ENCODE assay signal across 1 cellular context in the genomic region with DNA sequence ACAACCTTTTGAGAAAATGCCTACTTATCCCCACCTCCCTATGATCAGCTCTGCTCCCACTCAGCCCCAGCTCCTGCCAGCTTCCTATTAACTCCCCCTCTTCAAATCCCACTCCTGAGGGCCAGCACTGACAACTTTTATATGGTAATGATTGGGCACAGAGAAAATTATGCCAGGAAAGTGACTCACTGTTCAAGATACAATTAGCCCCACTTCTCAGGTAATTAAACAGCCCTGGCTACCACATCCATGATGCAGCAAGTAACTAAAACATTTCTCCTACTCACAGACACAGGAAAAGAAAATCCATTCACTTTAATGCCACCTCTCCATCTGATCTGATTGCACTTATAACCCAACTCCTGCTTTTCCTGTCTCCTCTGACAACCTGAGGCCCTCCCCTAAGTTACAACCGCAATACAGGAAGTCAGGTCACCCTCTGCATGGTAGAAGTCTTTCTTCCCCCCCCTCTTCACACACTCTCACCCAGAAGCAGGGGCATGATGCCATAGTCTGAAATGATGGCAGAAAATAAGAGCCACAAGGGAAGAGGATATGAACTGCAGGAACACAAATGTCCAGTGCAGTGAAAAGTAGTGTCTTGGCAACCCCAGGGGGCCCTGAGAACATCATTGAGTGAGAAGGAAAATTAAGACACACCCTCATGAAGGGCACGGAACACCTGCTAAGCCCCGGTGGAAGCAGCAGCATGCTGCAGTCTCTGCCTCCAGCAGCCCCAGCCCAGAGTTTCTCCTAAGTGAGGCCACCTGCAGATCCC.
A peak's percentile ranks its signal among the peaks of the same experiment; 100 is the strongest.
TF ChIP-seq lines count a peak whose summit lies in the region.

No MANE protein-coding gene starts in this region.

TF ChIP-seq in HEK293, 187 proteins besides CTCF, POLR2A, EP300 and RAD21 (continued from another document):
- TF ChIP-seq, protein P1, sequence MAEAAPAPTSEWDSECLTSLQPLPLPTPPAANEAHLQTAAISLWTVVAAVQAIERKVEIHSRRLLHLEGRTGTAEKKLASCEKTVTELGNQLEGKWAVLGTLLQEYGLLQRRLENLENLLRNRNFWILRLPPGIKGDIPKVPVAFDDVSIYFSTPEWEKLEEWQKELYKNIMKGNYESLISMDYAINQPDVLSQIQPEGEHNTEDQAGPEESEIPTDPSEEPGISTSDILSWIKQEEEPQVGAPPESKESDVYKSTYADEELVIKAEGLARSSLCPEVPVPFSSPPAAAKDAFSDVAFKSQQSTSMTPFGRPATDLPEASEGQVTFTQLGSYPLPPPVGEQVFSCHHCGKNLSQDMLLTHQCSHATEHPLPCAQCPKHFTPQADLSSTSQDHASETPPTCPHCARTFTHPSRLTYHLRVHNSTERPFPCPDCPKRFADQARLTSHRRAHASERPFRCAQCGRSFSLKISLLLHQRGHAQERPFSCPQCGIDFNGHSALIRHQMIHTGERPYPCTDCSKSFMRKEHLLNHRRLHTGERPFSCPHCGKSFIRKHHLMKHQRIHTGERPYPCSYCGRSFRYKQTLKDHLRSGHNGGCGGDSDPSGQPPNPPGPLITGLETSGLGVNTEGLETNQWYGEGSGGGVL (tag by site-specific recombination; IDR thresholded peaks at IDR 0.05), result peak; percentile 69
- TF ChIP-seq ZFP41 (tag by site-specific recombination; IDR thresholded peaks at IDR 0.05; ENCODE audit: borderline replicate concordance) (no peak), ZNF558 (tag by site-specific recombination; IDR thresholded peaks at IDR 0.05) (no peak), SETDB1 (IDR thresholded peaks at IDR 0.05; ENCODE audit: insufficient read length, low read length) (no peak), ZNF292 (tag by site-specific recombination; IDR thresholded peaks at IDR 0.05; ENCODE audit: borderline replicate concordance, low read depth) (no peak), EGR2 (tag by site-specific recombination; IDR thresholded peaks at IDR 0.05; ENCODE audit: low read depth) (peak; percentile 60), ZNF37A (tag by site-specific recombination; IDR thresholded peaks at IDR 0.05) (no peak), ZNF596 (tag by site-specific recombination; IDR thresholded peaks at IDR 0.05) (no peak), ZNF23 (tag by site-specific recombination; IDR thresholded peaks at IDR 0.05; ENCODE audit: borderline replicate concordance) (no peak), KLF9 (tag by site-specific recombination; IDR thresholded peaks at IDR 0.05; ENCODE audit: low read depth) (no peak), ZNF211 (tag by site-specific recombination; IDR thresholded peaks at IDR 0.05; ENCODE audit: low read depth) (no peak), OSR2 (tag by site-specific recombination; IDR thresholded peaks at IDR 0.05) (peak; percentile 10; the same call in 1 of the 2 replicates), ZNF433 (tag by site-specific recombination; IDR thresholded peaks at IDR 0.05; ENCODE audit: low read depth) (no peak), ZNF561 (tag by site-specific recombination; IDR thresholded peaks at IDR 0.05; ENCODE audit: borderline replicate concordance) (no peak), ZNF341 (tag by site-specific recombination; IDR thresholded peaks at IDR 0.05; ENCODE audit: low read depth) (no peak), ZNF837 (tag by site-specific recombination; IDR thresholded peaks at IDR 0.05) (no peak), ZIC2 (tag by site-specific recombination; IDR thresholded peaks at IDR 0.05) (peak; percentile 72), SCRT2 (tag by site-specific recombination; IDR thresholded peaks at IDR 0.05) (no peak), ZBTB17 (tag by site-specific recombination; IDR thresholded peaks at IDR 0.05) (peak; percentile 49; the same call in 1 of the 2 replicates), ZNF274 (IDR thresholded peaks at IDR 0.05; ENCODE audit: low read length) (no peak), ZNF274 (tag by site-specific recombination; IDR thresholded peaks at IDR 0.05; ENCODE audit: borderline replicate concordance) (no peak), ZNF677 (tag by site-specific recombination; IDR thresholded peaks at IDR 0.05) (no peak), GLIS1 (tag by site-specific recombination; IDR thresholded peaks at IDR 0.05) (no peak), ZXDB (tag by site-specific recombination; IDR thresholded peaks at IDR 0.05) (no peak), ZNF184 (tag by site-specific recombination; IDR thresholded peaks at IDR 0.05) (no peak), ZFHX2 (tag by site-specific recombination; conservative IDR thresholded peaks at IDR 0.05) (peak; percentile 44)
- TF ChIP-seq, protein P2, sequence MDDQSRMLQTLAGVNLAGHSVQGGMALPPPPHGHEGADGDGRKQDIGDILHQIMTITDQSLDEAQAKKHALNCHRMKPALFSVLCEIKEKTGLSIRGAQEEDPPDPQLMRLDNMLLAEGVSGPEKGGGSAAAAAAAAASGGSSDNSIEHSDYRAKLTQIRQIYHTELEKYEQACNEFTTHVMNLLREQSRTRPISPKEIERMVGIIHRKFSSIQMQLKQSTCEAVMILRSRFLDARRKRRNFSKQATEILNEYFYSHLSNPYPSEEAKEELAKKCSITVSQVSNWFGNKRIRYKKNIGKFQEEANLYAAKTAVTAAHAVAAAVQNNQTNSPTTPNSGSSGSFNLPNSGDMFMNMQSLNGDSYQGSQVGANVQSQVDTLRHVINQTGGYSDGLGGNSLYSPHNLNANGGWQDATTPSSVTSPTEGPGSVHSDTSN (CRISPR knock-in tag; IDR thresholded peaks at IDR 0.05), result no peak
- TF ChIP-seq, protein P3, sequence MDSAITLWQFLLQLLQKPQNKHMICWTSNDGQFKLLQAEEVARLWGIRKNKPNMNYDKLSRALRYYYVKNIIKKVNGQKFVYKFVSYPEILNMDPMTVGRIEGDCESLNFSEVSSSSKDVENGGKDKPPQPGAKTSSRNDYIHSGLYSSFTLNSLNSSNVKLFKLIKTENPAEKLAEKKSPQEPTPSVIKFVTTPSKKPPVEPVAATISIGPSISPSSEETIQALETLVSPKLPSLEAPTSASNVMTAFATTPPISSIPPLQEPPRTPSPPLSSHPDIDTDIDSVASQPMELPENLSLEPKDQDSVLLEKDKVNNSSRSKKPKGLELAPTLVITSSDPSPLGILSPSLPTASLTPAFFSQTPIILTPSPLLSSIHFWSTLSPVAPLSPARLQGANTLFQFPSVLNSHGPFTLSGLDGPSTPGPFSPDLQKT (IDR thresholded peaks at IDR 0.05; ENCODE audit: borderline replicate concordance, low read depth, low read length), result no peak
- TF ChIP-seq, protein P4, sequence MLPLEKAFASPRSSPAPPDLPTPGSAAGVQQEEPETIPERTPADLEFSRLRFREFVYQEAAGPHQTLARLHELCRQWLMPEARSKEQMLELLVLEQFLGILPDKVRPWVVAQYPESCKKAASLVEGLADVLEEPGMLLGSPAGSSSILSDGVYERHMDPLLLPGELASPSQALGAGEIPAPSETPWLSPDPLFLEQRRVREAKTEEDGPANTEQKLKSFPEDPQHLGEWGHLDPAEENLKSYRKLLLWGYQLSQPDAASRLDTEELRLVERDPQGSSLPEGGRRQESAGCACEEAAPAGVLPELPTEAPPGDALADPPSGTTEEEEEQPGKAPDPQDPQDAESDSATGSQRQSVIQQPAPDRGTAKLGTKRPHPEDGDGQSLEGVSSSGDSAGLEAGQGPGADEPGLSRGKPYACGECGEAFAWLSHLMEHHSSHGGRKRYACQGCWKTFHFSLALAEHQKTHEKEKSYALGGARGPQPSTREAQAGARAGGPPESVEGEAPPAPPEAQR (tag by site-specific recombination; IDR thresholded peaks at IDR 0.05), result no peak
- TF ChIP-seq, protein P5, sequence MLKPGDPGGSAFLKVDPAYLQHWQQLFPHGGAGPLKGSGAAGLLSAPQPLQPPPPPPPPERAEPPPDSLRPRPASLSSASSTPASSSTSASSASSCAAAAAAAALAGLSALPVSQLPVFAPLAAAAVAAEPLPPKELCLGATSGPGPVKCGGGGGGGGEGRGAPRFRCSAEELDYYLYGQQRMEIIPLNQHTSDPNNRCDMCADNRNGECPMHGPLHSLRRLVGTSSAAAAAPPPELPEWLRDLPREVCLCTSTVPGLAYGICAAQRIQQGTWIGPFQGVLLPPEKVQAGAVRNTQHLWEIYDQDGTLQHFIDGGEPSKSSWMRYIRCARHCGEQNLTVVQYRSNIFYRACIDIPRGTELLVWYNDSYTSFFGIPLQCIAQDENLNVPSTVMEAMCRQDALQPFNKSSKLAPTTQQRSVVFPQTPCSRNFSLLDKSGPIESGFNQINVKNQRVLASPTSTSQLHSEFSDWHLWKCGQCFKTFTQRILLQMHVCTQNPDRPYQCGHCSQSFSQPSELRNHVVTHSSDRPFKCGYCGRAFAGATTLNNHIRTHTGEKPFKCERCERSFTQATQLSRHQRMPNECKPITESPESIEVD (tag by site-specific recombination; IDR thresholded peaks at IDR 0.05), result no peak
